ENCODE assay signal across 8 cellular contexts in the genomic region with DNA sequence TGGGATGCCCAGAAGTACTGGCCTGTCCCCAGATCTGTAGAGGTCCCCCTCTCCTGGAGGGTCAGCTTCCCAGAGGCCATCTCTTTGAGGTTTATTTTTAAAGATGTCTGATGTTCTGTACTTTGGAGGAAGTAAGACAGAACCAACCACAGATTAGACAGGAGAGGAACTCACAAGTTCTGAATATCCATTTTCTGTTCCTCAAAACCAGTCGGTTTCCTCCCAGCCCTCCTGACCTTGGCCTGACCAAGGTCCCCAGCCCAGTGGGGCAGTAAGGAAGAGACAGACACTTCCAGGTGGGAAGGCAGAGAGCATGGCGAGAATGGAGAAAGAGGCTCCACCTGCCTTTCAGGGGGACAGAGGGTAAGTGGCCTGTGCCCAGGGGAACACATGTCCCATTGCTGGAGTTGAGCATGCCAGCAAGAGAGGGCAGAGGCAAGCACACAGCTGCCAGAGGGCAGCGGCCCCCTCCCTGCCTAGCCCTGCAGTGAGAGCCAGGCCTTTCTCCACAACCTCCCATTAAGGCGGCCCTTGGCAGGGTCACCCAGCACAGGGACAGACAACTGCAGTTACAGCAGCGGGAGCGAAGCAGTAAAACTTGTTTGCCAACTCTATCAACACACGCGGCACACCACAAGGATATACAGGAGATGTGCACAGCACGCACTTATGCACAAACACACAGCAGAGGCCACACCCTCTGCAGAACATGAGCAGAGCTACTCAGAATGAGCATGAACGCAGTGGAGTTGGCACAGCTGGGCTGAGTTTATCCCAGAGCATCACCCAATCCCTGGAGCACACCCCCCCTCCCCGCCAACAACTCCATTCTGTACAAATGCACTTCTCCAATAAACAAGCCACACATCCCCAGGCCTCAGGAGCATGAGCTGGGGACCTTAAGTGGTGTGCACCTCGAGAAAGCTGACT. TPM values are rescaled to one million over a fixed set of nuclear protein-coding genes. Genes with fewer than 3 reads are reported as not detected.
DNase-seq lines count a peak whose midpoint lies in the region; ATAC-seq and TF ChIP-seq lines count a peak whose summit lies in the region.

No MANE protein-coding gene starts in this region.

- H3K36me3 ChIP-seq in heart right ventricle: no peaks in the 10 kb centered on the region

- H3K4me1 ChIP-seq in heart right ventricle: peaks cover 16 to 86% (median 62%) of the 10 kb centered on the region in 9 donors

- H3K27me3 ChIP-seq in heart right ventricle: no peaks in the 10 kb centered on the region

- no peak for TF ChIP-seq CTCF in heart right ventricle (IDR thresholded peaks at IDR 0.05)

- peak in 7 of 8 donors; percentile 24 to 63 (median 51) for ATAC-seq in heart right ventricle
- ATAC-seq in sciatic nerve: peak; percentile 50
- ATAC-seq in HG03135 (IDR thresholded peaks at IDR 0.05; ENCODE audit: unreplicated experiment): no peak
- ATAC-seq in GM18498 (IDR thresholded peaks at IDR 0.05; ENCODE audit: unreplicated experiment): no peak

- peak; percentile 99 for DNase-seq in DMS53 treated with DMSO at 0.1 percent for 48 hours (lab: John Stamatoyannopoulos, UW; ENCODE audit: unreplicated experiment)
- DNase-seq in NOMO-1 treated with DMSO at 0.1 percent for 48 hours (lab: John Stamatoyannopoulos, UW; ENCODE audit: unreplicated experiment): peak; percentile 83
- no peak for DNase-seq in heart right ventricle
- DNase-seq in sciatic nerve (ENCODE audit: low spot score): no peak
- no peak for DNase-seq in stimulated activated CD4-positive, alpha-beta T cell treated with anti-CD3 and anti-CD28 coated beads, Interleukin-1b, Interleukin-23, amount 100 ng/mL, for 48 hours
- DNase-seq in NK-92 (lab: John Stamatoyannopoulos, UW; ENCODE audit: unreplicated experiment): no peak

- peak overlapping the region in 8 of 10 donors; percentile 13 to 76 (median 63) for H3K27ac ChIP-seq in heart right ventricle

- H3K9me3 ChIP-seq in heart right ventricle: no peaks in the 10 kb centered on the region

- no peak overlapping the region for H3K4me3 ChIP-seq in heart right ventricle

- intact Hi-C loops in heart right ventricle (cut with DNase I): no loop called here
- intact Hi-C loops in sciatic nerve (cut with DNase I): no loop called here

- WGBS in heart right ventricle, 2 donors: 53 to 64% methylated on average over 12 of the region's 12 CpGs

RNA-seq across cellular contexts. Expression of gene SEMA4C, which starts 18.5 kb away (rescaled TPM):
- total RNA-seq in heart right ventricle: 10 to 100 TPM; 16.2 to 43.8 (median 24.5) TPM
- polyA plus RNA-seq in heart right ventricle: 10 to 100 TPM; 14.1 to 18.0 TPM
- total RNA-seq in sciatic nerve: 136 TPM

RNA-seq across cellular contexts. Expression of gene ANKRD39, which starts 30.5 kb away (rescaled TPM):
- total RNA-seq in heart right ventricle (10 to 100 TPM; 14.2 to 19.2 (median 15.9) TPM), sciatic nerve (15.9 TPM)
- polyA plus RNA-seq in heart right ventricle: 10 to 100 TPM; 18.7 to 26.5 TPM

RNA-seq across cellular contexts. Expression of gene ANKRD23, which starts 44.5 kb away (rescaled TPM):
- total RNA-seq in heart right ventricle (10 to 100 TPM in 7 of 10 donors, 1 to 10 TPM in 3; 2.6 to 40.0 (median 14.5) TPM), sciatic nerve (8.3 TPM)
- polyA plus RNA-seq in heart right ventricle: 10 to 100 TPM in 1 of 2 donors, under 1 TPM in 1; 0.96 to 17.9 TPM

Comparison
In these comparisons a context has a peak if more than half of its experiments do, and no peak if none do; other contexts are left out.
1. DNase-seq: peak in DMS53 treated with DMSO at 0.1 percent for 48 hours (single experiment) and NOMO-1 treated with DMSO at 0.1 percent for 48 hours (single experiment); none in heart right ventricle (0 of 2), sciatic nerve (single experiment), stimulated activated CD4-positive, alpha-beta T cell treated with anti-CD3 and anti-CD28 coated beads, Interleukin-1b, Interleukin-23, amount 100 ng/mL, for 48 hours (single experiment) and NK-92 (single experiment).
2. ATAC-seq: peak in heart right ventricle (7 of 8) and sciatic nerve (single experiment); none in HG03135 (single experiment) and GM18498 (single experiment).